In genomic region chr1:18197299-18197698, GRCh38 we compare ENCODE assay signal across 20 cellular contexts.
DNase-seq lines count a peak whose midpoint lies in the region; ATAC-seq and TF ChIP-seq lines count a peak whose summit lies in the region.
"Had no signal": no experiment of that assay in that cellular context is flagged by ENCODE, and none has a peak within 500 bp of the region (broad histone marks: within the 10 kb centered on the region; RNA-seq: fewer than 3 reads in every experiment).

No MANE protein-coding gene starts in this region.

- H3K27me3 ChIP-seq in DND-41 (ENCODE audit: insufficient read depth, low read length, poor library complexity) = peaks cover 8% of the 10 kb centered on the region

- H3K4me1 Mint-ChIP-seq in glutamatergic neuron (ENCODE audit: low read depth, unreplicated experiment) = peaks cover 31% of the 10 kb centered on the region
- H3K4me1 Mint-ChIP-seq: B cell; CD4-positive, CD25-positive, alpha-beta regulatory T cell; T-cell had no signal

- H3K27ac ChIP-seq in DND-41 (ENCODE audit: low read length) = no peak overlapping the region
- H3K27ac ChIP-seq: SK-N-MC had no signal

- TF ChIP-seq CTCF in DND-41 (IDR thresholded peaks at IDR 0.05; ENCODE audit: borderline replicate concordance, extremely low read depth, low read length, poor library complexity, severe bottlenecking) (peak; percentile 3), glutamatergic neuron (IDR thresholded peaks at IDR 0.05; ENCODE audit: partially characterized antibody, unreplicated experiment) (peak; percentile 42)

- H3K9ac ChIP-seq in DND-41 (ENCODE audit: low read depth, low read length) = no peak overlapping the region

- H3K27me3 Mint-ChIP-seq in glutamatergic neuron (ENCODE audit: unreplicated experiment) = peaks cover 10% of the 10 kb centered on the region

- no peaks in the 10 kb centered on the region for H3K36me3 ChIP-seq in DND-41 (ENCODE audit: insufficient read depth, low read length)

- no peaks in the 10 kb centered on the region for H3K4me1 ChIP-seq in DND-41 (ENCODE audit: insufficient read depth, low read length)

- H3K4me3 Mint-ChIP-seq in glutamatergic neuron (ENCODE audit: unreplicated experiment) = no peak overlapping the region
- H3K4me3 Mint-ChIP-seq: B cell; CD4-positive, CD25-positive, alpha-beta regulatory T cell; H9; T-cell had no signal

- ATAC-seq in DND-41 (ENCODE audit: insufficient read depth, low read depth) = no peak
- ATAC-seq: T-cell had no signal

- no peaks in the 10 kb centered on the region for H3K79me2 ChIP-seq in DND-41 (ENCODE audit: insufficient read depth, low read length)

- peak; percentile 8 for DNase-seq in DMS53 (lab: John Stamatoyannopoulos, UW)
- no peak for DNase-seq in DMS53 treated with DMSO at 0.1 percent for 48 hours (lab: John Stamatoyannopoulos, UW; ENCODE audit: unreplicated experiment)
- no peak for DNase-seq in DND-41
- DNase-seq in SK-MEL-5 (ENCODE audit: low read depth, low spot score) = peak; percentile 8
- DNase-seq in glutamatergic neuron = no peak
- DNase-seq in NCI-H446 treated with DMSO at 0.1 percent for 48 hours (lab: John Stamatoyannopoulos, UW) = no peak
- DNase-seq in stimulated activated CD4-positive, alpha-beta T cell treated with anti-CD3 and anti-CD28 coated beads, Interleukin-15, amount 100 ng/mL, for 24 hours = no peak
- DNase-seq in G401 (ENCODE audit: low spot score) = no peak
- DNase-seq: CD4-positive, CD25-positive, alpha-beta regulatory T cell; COR-L47; H9; NCI-H1105; NCI-H2107; NCI-H446; NCI-H69; OCI-M1; Right ventricle myocardium superior; T-cell had no signal

- no peak overlapping the region for H3K4me3 ChIP-seq in DND-41 (ENCODE audit: low read depth in 1 of 2, low read length in 2 of 2)
- H3K4me3 ChIP-seq: SK-N-MC had no signal

- no peak overlapping the region for H3K27ac Mint-ChIP-seq in glutamatergic neuron (ENCODE audit: unreplicated experiment)
- H3K27ac Mint-ChIP-seq: B cell; CD4-positive, CD25-positive, alpha-beta regulatory T cell; T-cell had no signal

- H3K9me3 Mint-ChIP-seq in glutamatergic neuron (ENCODE audit: unreplicated experiment) = peaks cover 5% of the 10 kb centered on the region
- H3K9me3 Mint-ChIP-seq: H9, T-cell had no signal

- no peaks in the 10 kb centered on the region; the same call in 1 of the 2 replicates for H4K20me1 ChIP-seq in DND-41 (ENCODE audit: insufficient read depth, low read length)

- no peaks in the 10 kb centered on the region for H3K9me3 ChIP-seq in DND-41 (ENCODE audit: insufficient read depth, low read length, severe bottlenecking)

- H3K36me3 Mint-ChIP-seq in glutamatergic neuron (ENCODE audit: unreplicated experiment) = no peaks in the 10 kb centered on the region
- H3K36me3 Mint-ChIP-seq: CD4-positive, CD25-positive, alpha-beta regulatory T cell; T-cell had no signal

- in situ Hi-C loops in SK-MEL-5 (cut with HindIII; ENCODE audit: low pct_unique_long_range_greater_than_20kb, low sequenced_read_pairs) = no loop called here
- in situ Hi-C loops in G401 (cut with HindIII; ENCODE audit: low sequenced_read_pairs) = no loop called here

- no peak overlapping the region for H2AFZ ChIP-seq in DND-41 (ENCODE audit: low read depth, low read length)

- no peak overlapping the region for H3K4me2 ChIP-seq in DND-41 (ENCODE audit: insufficient read depth, low read length)

Comparison
In these comparisons a context has a peak if more than half of its experiments do, and no peak if none do; other contexts are left out.
1. DNase-seq: peak in DMS53 (single experiment) and SK-MEL-5 (single experiment); none in DMS53 treated with DMSO at 0.1 percent for 48 hours (single experiment), DND-41 (single experiment), glutamatergic neuron (single experiment), NCI-H446 treated with DMSO at 0.1 percent for 48 hours (single experiment), stimulated activated CD4-positive, alpha-beta T cell treated with anti-CD3 and anti-CD28 coated beads, Interleukin-15, amount 100 ng/mL, for 24 hours (single experiment) and G401 (single experiment).